In the genomic region with DNA sequence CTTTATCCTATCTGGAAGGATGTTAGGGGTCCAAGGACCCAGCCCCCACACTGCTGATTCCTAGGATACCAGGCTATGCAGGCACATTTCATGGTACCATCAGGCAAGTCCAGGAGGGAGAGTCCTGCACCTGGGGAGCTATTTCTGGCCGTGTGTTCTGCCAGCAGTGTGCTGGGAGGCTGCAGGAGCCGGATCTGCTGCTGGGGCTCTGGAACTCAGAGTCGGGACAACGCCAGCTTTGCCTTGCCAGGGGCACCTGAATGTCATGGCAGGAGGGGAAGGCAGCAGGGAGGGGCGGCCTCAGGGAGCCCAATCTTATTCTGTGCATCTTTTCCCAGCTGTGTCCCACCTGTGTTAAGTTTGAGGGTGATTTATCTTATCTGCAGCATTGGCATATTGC, we compare ENCODE assay signal across 25 cellular contexts. TPM values are rescaled to one million over a fixed set of nuclear protein-coding genes. Genes with fewer than 3 reads are reported as not detected.
"Had no signal": no experiment of that assay in that cellular context is flagged by ENCODE, and none has a peak within 500 bp of the region (broad histone marks: within the 10 kb centered on the region; RNA-seq: fewer than 3 reads in every experiment).

No MANE protein-coding gene starts in this region.

- H3K27ac Mint-ChIP-seq: naive B cell; nephron progenitor cell; stimulated activated naive B cell treated with anti-CD40 and anti-IgM and Interleukin-4, amounts not matched to agents 10 μg/mL and 1 μg/mL and 100 μg/mL, for 72 hours; stimulated activated naive CD8-positive, alpha-beta T cell treated with anti-CD3 and anti-CD28 coated beads, Interleukin-15, amount 100 ng/mL, for 72 hours had no signal

- H3K4me1 Mint-ChIP-seq: naive B cell; stimulated activated naive B cell treated with anti-CD40 and anti-IgM and Interleukin-4, amounts not matched to agents 10 μg/mL and 1 μg/mL and 100 μg/mL, for 72 hours; stimulated activated naive CD8-positive, alpha-beta T cell treated with anti-CD3 and anti-CD28 coated beads, Interleukin-15, amount 100 ng/mL, for 72 hours had no signal

- H3K4me3 ChIP-seq: psoas muscle, sigmoid colon, skin epidermis, testis, tibial nerve, upper lobe of right lung, vagina had no signal

- H3K27ac ChIP-seq: neutrophil, psoas muscle, sigmoid colon, skin epidermis, testis, tibial nerve, upper lobe of right lung, vagina had no signal

- H3K4me3 Mint-ChIP-seq: naive B cell; nephron progenitor cell; stimulated activated naive B cell treated with anti-CD40 and anti-IgM and Interleukin-4, amounts not matched to agents 10 μg/mL and 1 μg/mL and 100 μg/mL, for 72 hours; stimulated activated naive CD8-positive, alpha-beta T cell treated with anti-CD3 and anti-CD28 coated beads, Interleukin-15, amount 100 ng/mL, for 72 hours had no signal

- H3K36me3 Mint-ChIP-seq: naive B cell; stimulated activated naive B cell treated with anti-CD40 and anti-IgM and Interleukin-4, amounts not matched to agents 10 μg/mL and 1 μg/mL and 100 μg/mL, for 72 hours had no signal

- H3K9me3 ChIP-seq: neutrophil, psoas muscle, sigmoid colon, testis, tibial nerve, upper lobe of right lung, vagina had no signal

- H3K27me3 ChIP-seq: neutrophil, testis, tibial nerve, vagina had no signal

- ATAC-seq: esophagus mucosa; psoas muscle; stimulated activated naive B cell treated with anti-CD40 and anti-IgM and Interleukin-4, amounts not matched to agents 10 μg/mL and 1 μg/mL and 100 μg/mL, for 72 hours; stimulated activated naive CD8-positive, alpha-beta T cell treated with anti-CD3 and anti-CD28 coated beads, Interleukin-15, amount 100 ng/mL, for 72 hours; upper lobe of right lung had no signal

- H3K4me1 ChIP-seq: psoas muscle, sigmoid colon, testis, tibial nerve, upper lobe of right lung, vagina had no signal

- H3K9me3 Mint-ChIP-seq: nephron progenitor cell; stimulated activated naive CD8-positive, alpha-beta T cell treated with anti-CD3 and anti-CD28 coated beads, Interleukin-15, amount 100 ng/mL, for 72 hours had no signal

- DNase-seq: effector memory CD4-positive, alpha-beta T cell; mesendoderm; naive B cell; nephron progenitor cell; psoas muscle; retina; sigmoid colon; stimulated activated CD4-positive, alpha-beta T cell treated with anti-CD3 and anti-CD28 coated beads, Interleukin-2, amount 100 ng/mL, for 24 hours; stimulated activated CD4-positive, alpha-beta T cell treated with anti-CD3 and anti-CD28 coated beads, Interleukin-4, amount 100 ng/mL, for 4 hours; stimulated activated naive B cell treated with anti-CD40 and anti-IgM and Interleukin-4, amounts not matched to agents 10 μg/mL and 1 μg/mL and 100 μg/mL, for 72 hours; stimulated activated naive CD8-positive, alpha-beta T cell treated with anti-CD3 and anti-CD28 coated beads, Interleukin-15, amount 100 ng/mL, for 72 hours; testis; upper lobe of right lung had no signal

- H3K27me3 Mint-ChIP-seq: stimulated activated naive CD8-positive, alpha-beta T cell treated with anti-CD3 and anti-CD28 coated beads, Interleukin-15, amount 100 ng/mL, for 72 hours had no signal

RNA-seq across cellular contexts. Expression of a gene that starts 17.8 kb away (rescaled TPM):
- total RNA-seq: esophagus mucosa, fibroblast of lung, glomerular endothelial cell, liver, lung microvascular endothelial cell, osteoblast, subcutaneous adipose tissue, tibial nerve had no signal
- polyA plus RNA-seq: fibroblast of lung, keratinocyte, liver had no signal
